13 cellular contexts compared by ENCODE assay signal in the genomic region with DNA sequence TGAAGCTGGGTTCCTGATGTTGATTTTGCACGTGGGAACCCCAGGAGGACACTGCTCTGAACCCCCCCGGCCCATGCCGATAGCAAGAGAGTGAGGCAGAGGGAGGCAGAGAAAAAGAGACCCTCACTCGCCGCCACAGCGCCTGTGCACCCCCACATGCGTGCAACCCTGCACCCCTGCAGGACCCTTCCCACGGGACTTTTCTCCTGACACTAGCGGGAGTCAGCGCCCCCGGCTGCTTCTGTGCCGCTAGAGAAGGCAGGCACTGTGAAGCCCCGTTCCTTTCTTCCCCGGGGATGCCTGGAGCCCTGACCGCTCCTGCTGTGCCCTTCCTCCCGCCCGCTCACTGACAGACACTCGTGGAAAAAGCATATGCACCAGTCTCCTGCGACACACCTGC.
DNase-seq lines count a peak whose midpoint lies in the region; ATAC-seq and TF ChIP-seq lines count a peak whose summit lies in the region.
"Had no signal": no experiment of that assay in that cellular context is flagged by ENCODE, and none has a peak within 500 bp of the region (broad histone marks: within the 10 kb centered on the region; RNA-seq: fewer than 3 reads in every experiment).

No MANE protein-coding gene starts in this region.

- peaks cover 10% of the 10 kb centered on the region for H3K4me1 Mint-ChIP-seq in activated T-cell treated with anti-CD3 and anti-CD28 coated beads, Interleukin-2, amount 50 U/mL, for 24 hours (ENCODE audit: low read depth)

- H3K9ac ChIP-seq in iPS-18a (ENCODE audit: low read length), result no peak overlapping the region
- H3K9ac ChIP-seq: parathyroid adenoma had no signal

- TF ChIP-seq CTCF in GM13976 (IDR thresholded peaks at IDR 0.05; ENCODE audit: borderline replicate concordance, control extremely low read depth, extremely low read depth, insufficient read depth, missing control alignments), result no peak

- H3K36me3 ChIP-seq in iPS-18a (ENCODE audit: control insufficient read depth, low read depth, low read length), result no peaks in the 10 kb centered on the region

- peak; percentile 19 for ATAC-seq in GM18867 (IDR thresholded peaks at IDR 0.05; ENCODE audit: unreplicated experiment)
- ATAC-seq in GM21717 (IDR thresholded peaks at IDR 0.05; ENCODE audit: unreplicated experiment), result peak; percentile 31
- ATAC-seq in HG03159 (IDR thresholded peaks at IDR 0.05; ENCODE audit: unreplicated experiment), result peak; percentile 24

- peak overlapping the region; percentile 20 for H3K4me3 ChIP-seq in iPS-18a (ENCODE audit: low read length)

- DNase-seq in NCI-H2196 (lab: John Stamatoyannopoulos, UW; ENCODE audit: unreplicated experiment) (no peak), NCI-H1436 treated with DMSO at 0.1 percent for 48 hours (lab: John Stamatoyannopoulos, UW) (no peak), GM13976 (ENCODE audit: low spot score) (no peak)
- DNase-seq in activated T-cell treated with anti-CD3 and anti-CD28 coated beads, Interleukin-2, amount 50 U/mL, for 24 hours, result no peak
- DNase-seq: anterior cingulate cortex, NCI-H1930, SHP77 had no signal

- no peak overlapping the region for H3K27ac Mint-ChIP-seq in activated T-cell treated with anti-CD3 and anti-CD28 coated beads, Interleukin-2, amount 50 U/mL, for 24 hours
- H3K27ac Mint-ChIP-seq: activated CD8-positive, alpha-beta T cell treated with anti-CD3 and anti-CD28 coated beads for 36 hours had no signal

- H3K27ac ChIP-seq in iPS-18a (ENCODE audit: low read length), result no peak overlapping the region
- H3K27ac ChIP-seq: parathyroid adenoma had no signal

- H3K36me3 Mint-ChIP-seq in activated T-cell treated with anti-CD3 and anti-CD28 coated beads, Interleukin-2, amount 50 U/mL, for 24 hours (ENCODE audit: low read depth), result peaks cover 65% of the 10 kb centered on the region

- no peak overlapping the region for H3K4me3 Mint-ChIP-seq in activated T-cell treated with anti-CD3 and anti-CD28 coated beads, Interleukin-2, amount 50 U/mL, for 24 hours
- H3K4me3 Mint-ChIP-seq: activated CD8-positive, alpha-beta T cell treated with anti-CD3 and anti-CD28 coated beads for 36 hours had no signal

- peaks cover 52% of the 10 kb centered on the region for H3K27me3 ChIP-seq in iPS-18a (ENCODE audit: control insufficient read depth, insufficient read depth, low read length)

- H3K9me3 ChIP-seq in iPS-18a (ENCODE audit: control insufficient read depth, low read depth, low read length), result no peaks in the 10 kb centered on the region

- peaks cover 32% of the 10 kb centered on the region for H3K4me1 ChIP-seq in iPS-18a (ENCODE audit: control insufficient read depth, low read depth, low read length)
- H3K4me1 ChIP-seq: parathyroid adenoma had no signal

- H3K9me3 Mint-ChIP-seq in activated T-cell treated with anti-CD3 and anti-CD28 coated beads, Interleukin-2, amount 50 U/mL, for 24 hours, result no peaks in the 10 kb centered on the region
- H3K9me3 Mint-ChIP-seq: activated CD8-positive, alpha-beta T cell treated with anti-CD3 and anti-CD28 coated beads for 36 hours had no signal

- H3K27me3 Mint-ChIP-seq in activated T-cell treated with anti-CD3 and anti-CD28 coated beads, Interleukin-2, amount 50 U/mL, for 24 hours, result no peaks in the 10 kb centered on the region
- H3K27me3 Mint-ChIP-seq: activated CD8-positive, alpha-beta T cell treated with anti-CD3 and anti-CD28 coated beads for 36 hours had no signal

- in situ Hi-C loops in GM13976 (cut with MboI; ENCODE audit: low sequenced_read_pairs, unreplicated experiment), result no loop called here
